Comparison of ENCODE assay signal across 12 cellular contexts in the genomic region with DNA sequence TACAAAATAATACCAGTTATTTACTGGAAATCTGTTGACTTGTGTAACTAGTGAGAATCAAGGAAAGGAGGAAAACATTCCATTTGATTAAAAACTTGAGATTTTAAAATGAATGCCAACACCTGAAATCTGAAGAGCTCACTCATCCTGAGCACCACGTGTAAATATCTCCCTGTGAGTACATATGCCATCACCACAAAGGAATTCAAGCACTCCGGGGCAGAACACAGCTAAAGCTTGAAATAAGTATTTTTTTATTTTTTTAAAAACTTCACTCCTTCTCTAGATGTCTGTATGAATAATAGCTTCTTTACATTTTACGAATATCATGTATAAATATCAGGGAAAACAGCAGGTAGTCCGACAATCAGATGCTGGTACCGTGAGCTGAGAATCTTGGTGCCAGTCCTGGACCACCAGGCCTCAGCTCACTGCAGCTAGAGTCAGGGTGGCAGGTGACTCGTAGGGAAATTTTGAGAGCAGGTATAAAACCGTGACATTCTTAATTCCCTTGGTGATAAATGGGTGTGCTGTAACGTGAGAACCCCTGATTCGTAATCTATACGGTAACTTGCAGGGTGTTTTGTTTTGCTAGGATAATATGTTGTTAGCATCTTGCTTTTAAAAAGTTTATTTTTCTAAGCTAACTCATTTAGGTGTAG. TPM values are rescaled to one million over a fixed set of nuclear protein-coding genes. Genes with fewer than 3 reads are reported as not detected.
DNase-seq lines count a peak whose midpoint lies in the region; ATAC-seq, FAIRE-seq and TF ChIP-seq lines count a peak whose summit lies in the region.
"Had no signal": no experiment of that assay in that cellular context is flagged by ENCODE, and none has a peak within 500 bp of the region (broad histone marks: within the 10 kb centered on the region; RNA-seq: fewer than 3 reads in every experiment).

No MANE protein-coding gene starts in this region.

- POLR2A ChIA-PET in OCI-LY7 (lab: Charles Lee): interaction anchor here (0.6 to 3.0 kb wide), 4 partner anchors 9 to 36 kb away, joined by 3 to 13 read pairs (median 3); no protein-coding TSS in a partner anchor

- H3K4me3 ChIP-seq in epithelial cell of proximal tubule (ENCODE audit: low read depth, low read length) (no peak overlapping the region), pancreas (no peak overlapping the region), OCI-LY7 (ENCODE audit: low read depth, low read length, poor library complexity, severe bottlenecking) (no peak overlapping the region)
- H3K4me3 ChIP-seq: skin epidermis had no signal

- DNase-seq in EL (peak; percentile 80), NCI-H2171 treated with DMSO at 0.1 percent for 48 hours (lab: John Stamatoyannopoulos, UW) (peak; percentile 69), epithelial cell of proximal tubule (ENCODE audit: low read depth) (peak; percentile 83), pancreas (no peak), CD14-positive monocyte (ENCODE audit: low spot score) (no peak), AML-193 (lab: John Stamatoyannopoulos, UW) (no peak), OCI-LY7 (ENCODE audit: low spot score) (no peak)
- DNase-seq: anterior cingulate cortex, NCI-H510A treated with DMSO at 0.1 percent for 48 hours had no signal

- peaks cover 12% of the 10 kb centered on the region; the same call in 1 of the 2 replicates for H4K20me1 ChIP-seq in OCI-LY7 (ENCODE audit: insufficient read depth, low read length)

- peak overlapping the region in 1 of 2 donors; percentile 64 for H3K4me3 Mint-ChIP-seq in CD14-positive monocyte

- TF ChIP-seq CTCF in epithelial cell of proximal tubule (conservative IDR thresholded peaks at IDR 0.05; ENCODE audit: low read depth, low read length) (no peak), pancreas (IDR thresholded peaks at IDR 0.05) (no peak), CD14-positive monocyte (IDR thresholded peaks at IDR 0.05) (no peak), OCI-LY7 (conservative IDR thresholded peaks at IDR 0.05; ENCODE audit: low read length) (no peak)

- peaks cover 0 to 12% (median 8%) of the 10 kb centered on the region in 7 donors for H3K9me3 Mint-ChIP-seq in CD14-positive monocyte

- H3K27me3 Mint-ChIP-seq in CD14-positive monocyte (ENCODE audit: low read depth in 3 of 3): peaks cover 75 to 86% (median 82%) of the 10 kb centered on the region in 3 donors

- peaks cover 34% of the 10 kb centered on the region for H3K4me1 Mint-ChIP-seq in CD14-positive monocyte

- no peak overlapping the region for H3K27ac Mint-ChIP-seq in CD14-positive monocyte

- no TSS peak for BruUV-seq in OCI-LY7 (replicated peaks; lab: Mats Ljungman, UMichigan)

- H3K27ac ChIP-seq in pancreas (peak overlapping the region in 3 of 4 donors; percentile 10 to 56 (median 53)), OCI-LY7 (ENCODE audit: low read depth, low read length, poor library complexity, severe bottlenecking) (no peak overlapping the region)
- H3K27ac ChIP-seq: skin epidermis had no signal

- FAIRE-seq in pancreas (lab: Jason Lieb, UNC): no peak
- FAIRE-seq: G401.6 had no signal

- no peak overlapping the region for H3K4me2 ChIP-seq in OCI-LY7 (ENCODE audit: low read length)

- H3K79me2 ChIP-seq in OCI-LY7 (ENCODE audit: insufficient read depth, low read depth, low read length): 0 out of 2 replicates have a peak, but pooled peaks cover 13% of the 10 kb centered on the region

- CTCF ChIA-PET in OCI-LY7 (lab: Charles Lee; ENCODE audit: unreplicated experiment): no interaction called here

- 39 to 48% methylated on average over 10 of the region's 10 CpGs for WGBS in pancreas, 2 donors

- no peaks in the 10 kb centered on the region for H3K36me3 ChIP-seq in pancreas
- H3K36me3 ChIP-seq in OCI-LY7 (ENCODE audit: insufficient read depth, low read length): no peaks in the 10 kb centered on the region

- no peaks in the 10 kb centered on the region for H3K9me2 ChIP-seq in OCI-LY7 (ENCODE audit: insufficient read depth, low read length)

- no peaks in the 10 kb centered on the region for H3K27me3 ChIP-seq in pancreas

- peaks cover 39 to 52% of the 10 kb centered on the region in 2 donors for H3K36me3 Mint-ChIP-seq in CD14-positive monocyte

- peaks cover 3 to 9% (median 6%) of the 10 kb centered on the region in 3 donors for H3K4me1 ChIP-seq in pancreas
- no peaks in the 10 kb centered on the region for H3K4me1 ChIP-seq in OCI-LY7 (ENCODE audit: insufficient read depth, low read length, poor library complexity, severe bottlenecking)

- H2AFZ ChIP-seq in OCI-LY7 (ENCODE audit: low read length): no peak overlapping the region

- intact Hi-C loops in pancreas (cut with DNase I) (no loop called here), CD14-positive monocyte (cut with micrococcal nuclease) (no loop called here), OCI-LY7 (cut with micrococcal nuclease; ENCODE audit: unreplicated experiment) (no loop called here)

- H3K9me3 ChIP-seq in pancreas (no peaks in the 10 kb centered on the region), OCI-LY7 (ENCODE audit: low read length) (no peaks in the 10 kb centered on the region)

- peak; percentile 45 to 83 (median 74) for ATAC-seq in pancreas
- ATAC-seq in HG02642 (IDR thresholded peaks at IDR 0.05; ENCODE audit: poor library complexity, unreplicated experiment): no peak

RNA-seq across cellular contexts. Expression of a gene that starts 12.7 kb away (rescaled TPM):
- 8.7 and 10.6 TPM in 2 replicates for total RNA-seq in epithelial cell of proximal tubule
- 10 to 100 TPM; 15.2 to 20.0 (median 17.4) TPM for total RNA-seq in pancreas
- 1 to 10 TPM; 5.9 to 7.7 TPM for polyA plus RNA-seq in pancreas
- polyA plus RNA-seq in CD14-positive monocyte: 1 to 10 TPM; 1.7 to 1.8 TPM
- total RNA-seq in OCI-LY7 (2014; rRNA removed; shearing (Covaris generic)): 9.1 and 10.0 TPM in 2 replicates
- 17.5 and 18.3 TPM in 2 replicates for total RNA-seq in OCI-LY7 (2022)

Comparison
In these comparisons a context has a peak if more than half of its experiments do, and no peak if none do; other contexts are left out.
1. DNase-seq: peak in EL (single experiment), NCI-H2171 treated with DMSO at 0.1 percent for 48 hours (single experiment) and epithelial cell of proximal tubule (single experiment); none in pancreas (0 of 6), CD14-positive monocyte (single experiment), AML-193 (0 of 2) and OCI-LY7 (single experiment).